Comparison of ENCODE assay signal across 28 cellular contexts in the genomic region with DNA sequence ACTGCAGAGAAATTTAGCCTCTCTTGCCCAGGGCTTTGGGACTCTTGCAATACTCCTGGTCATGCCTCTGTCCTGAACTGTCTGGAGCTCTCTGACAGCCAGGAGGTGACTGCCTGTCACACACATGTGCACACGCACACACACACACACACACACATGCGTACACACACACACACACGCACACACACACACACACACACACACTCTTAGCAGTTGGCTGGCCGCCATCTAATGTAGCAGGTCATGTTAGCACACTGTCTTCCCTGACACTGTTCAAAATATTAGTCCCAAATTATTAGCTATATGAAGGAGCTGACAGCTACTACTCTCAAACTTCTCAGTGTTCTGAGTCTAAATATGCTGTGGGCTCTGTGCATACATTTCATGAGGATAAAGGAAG.
"Had no signal": no experiment of that assay in that cellular context is flagged by ENCODE, and none has a peak within 500 bp of the region (broad histone marks: within the 10 kb centered on the region; RNA-seq: fewer than 3 reads in every experiment).

No MANE protein-coding gene starts in this region.

- H3K27me3 ChIP-seq: ascending aorta, body of pancreas, Peyer's patch had no signal

- H3K27me3 Mint-ChIP-seq: activated CD4-positive, alpha-beta memory T cell treated with anti-CD3 and anti-CD28 coated beads for 36 hours; activated naive CD8-positive, alpha-beta T cell treated with anti-CD3 and anti-CD28 coated beads, Interleukin-2, amount 50 U/mL, for 24 hours; central memory CD8-positive, alpha-beta T cell had no signal

- H3K9me3 Mint-ChIP-seq: activated CD4-positive, alpha-beta memory T cell treated with anti-CD3 and anti-CD28 coated beads for 36 hours; activated naive CD4-positive, alpha-beta T cell treated with anti-CD3 and anti-CD28 coated beads, Interleukin-2, amount 50 U/mL, for 72 hours; activated naive CD8-positive, alpha-beta T cell treated with anti-CD3 and anti-CD28 coated beads, Interleukin-2, amount 50 U/mL, for 24 hours; activated T-cell treated with anti-CD3 and anti-CD28 coated beads, Interleukin-2, amount 50 U/mL, for 4 hours; central memory CD8-positive, alpha-beta T cell; T-helper 1 cell treated with Interleukin-12 subunit alpha and Interleukin-12 subunit beta and Interleukin-4 antibody, amounts not matched to agents 30 μg/mL and 1 μg/mL, for 36 hours had no signal

- H3K4me1 Mint-ChIP-seq: activated naive CD8-positive, alpha-beta T cell treated with anti-CD3 and anti-CD28 coated beads, Interleukin-2, amount 50 U/mL, for 24 hours; central memory CD8-positive, alpha-beta T cell had no signal

- H3K4me3 ChIP-seq: ascending aorta, body of pancreas, Peyer's patch had no signal

- H3K36me3 Mint-ChIP-seq: activated CD4-positive, alpha-beta memory T cell treated with anti-CD3 and anti-CD28 coated beads for 36 hours; activated naive CD4-positive, alpha-beta T cell treated with anti-CD3 and anti-CD28 coated beads, Interleukin-2, amount 50 U/mL, for 72 hours; WTC11 had no signal

- H3K9me3 ChIP-seq: ascending aorta, body of pancreas, Peyer's patch had no signal

- H3K4me3 Mint-ChIP-seq: activated CD4-positive, alpha-beta memory T cell treated with anti-CD3 and anti-CD28 coated beads for 36 hours; activated naive CD8-positive, alpha-beta T cell treated with anti-CD3 and anti-CD28 coated beads, Interleukin-2, amount 50 U/mL, for 24 hours; activated T-cell treated with anti-CD3 and anti-CD28 coated beads, Interleukin-2, amount 50 U/mL, for 4 hours; central memory CD8-positive, alpha-beta T cell; T-helper 1 cell treated with Interleukin-12 subunit alpha and Interleukin-12 subunit beta and Interleukin-4 antibody, amounts not matched to agents 30 μg/mL and 1 μg/mL, for 36 hours; WTC11 had no signal

- ATAC-seq: activated naive CD4-positive, alpha-beta T cell treated with anti-CD3 and anti-CD28 coated beads, Interleukin-2, amount 50 U/mL, for 72 hours; activated naive CD8-positive, alpha-beta T cell treated with anti-CD3 and anti-CD28 coated beads, Interleukin-2, amount 50 U/mL, for 24 hours; activated T-cell treated with anti-CD3 and anti-CD28 coated beads, Interleukin-2, amount 50 U/mL, for 4 hours; body of pancreas; WTC11 had no signal

- H3K36me3 ChIP-seq: ascending aorta, Peyer's patch had no signal

- H3K27ac Mint-ChIP-seq: activated CD4-positive, alpha-beta memory T cell treated with anti-CD3 and anti-CD28 coated beads for 36 hours; activated naive CD4-positive, alpha-beta T cell treated with anti-CD3 and anti-CD28 coated beads, Interleukin-2, amount 50 U/mL, for 72 hours; activated naive CD8-positive, alpha-beta T cell treated with anti-CD3 and anti-CD28 coated beads, Interleukin-2, amount 50 U/mL, for 24 hours; T-helper 1 cell treated with Interleukin-12 subunit alpha and Interleukin-12 subunit beta and Interleukin-4 antibody, amounts not matched to agents 30 μg/mL and 1 μg/mL, for 36 hours; WTC11 had no signal

- DNase-seq: activated CD4-positive, alpha-beta memory T cell treated with anti-CD3 and anti-CD28 coated beads for 36 hours; activated CD4-positive, alpha-beta T cell treated with anti-CD3 and anti-CD28 coated beads for 48 hours; activated CD4-positive, CD25-positive, alpha-beta regulatory T cell treated with anti-CD3 and anti-CD28 coated beads, Interleukin-2, amount 50 U/mL, for 72 hours; activated CD8-positive, alpha-beta memory T cell treated with anti-CD3 and anti-CD28 coated beads for 24 hours; activated effector memory CD4-positive, alpha-beta T cell treated with anti-CD3 and anti-CD28 coated beads, Interleukin-2, amount 50 U/mL, for 16 hours; activated naive CD4-positive, alpha-beta T cell treated with Interleukin-2 at 50 U/mL for 16 hours; activated naive CD8-positive, alpha-beta T cell treated with anti-CD3 and anti-CD28 coated beads, Interleukin-2, amount 50 U/mL, for 24 hours; activated T-cell treated with anti-CD3 and anti-CD28 coated beads, Interleukin-2, amount 50 U/mL, for 4 hours; amniotic stem cell; KG1; NCI-H1092; NCI-H1436; NCI-H1694 treated with DMSO at 0.1 percent for 48 hours; NCI-H2029 treated with DMSO at 0.1 percent for 48 hours; NCI-H345; NCI-H510A; NCI-H526 treated with DMSO at 0.1 percent for 48 hours; NCI-H82; Peyer's patch; SHP77 treated with DMSO at 0.1 percent for 48 hours; T-helper 9 cell had no signal

- H3K27ac ChIP-seq: ascending aorta, body of pancreas, Peyer's patch, RWPE1 had no signal
